Comparison of ENCODE assay signal across 24 cellular contexts in genomic region chr5:151598556-151598955, GRCh38. TPM values are rescaled to one million over a fixed set of nuclear protein-coding genes. Genes with fewer than 3 reads are reported as not detected.
DNase-seq lines count a peak whose midpoint lies in the region; ATAC-seq and TF ChIP-seq lines count a peak whose summit lies in the region.
"Had no signal": no experiment of that assay in that cellular context is flagged by ENCODE, and none has a peak within 500 bp of the region (broad histone marks: within the 10 kb centered on the region; RNA-seq: fewer than 3 reads in every experiment).

No MANE protein-coding gene starts in this region.

- H3K9me3 ChIP-seq in suprapubic skin (no peaks in the 10 kb centered on the region), spleen (no peaks in the 10 kb centered on the region)
- H3K9me3 ChIP-seq: SJCRH30 had no signal

- H3K27ac ChIP-seq in foreskin keratinocyte, result peak overlapping the region; percentile 38
- H3K27ac ChIP-seq in suprapubic skin, result peak overlapping the region; percentile 29
- H3K27ac ChIP-seq in spleen, result no peak overlapping the region

- TF ChIP-seq CTCF in foreskin keratinocyte (conservative IDR thresholded peaks at IDR 0.05) (no peak), suprapubic skin (IDR thresholded peaks at IDR 0.05) (no peak), spleen (IDR thresholded peaks at IDR 0.05 in 8 of 11, conservative IDR thresholded peaks at IDR 0.05 in 3 of 11) (no peak)

- no peaks in the 10 kb centered on the region for H3K27me3 ChIP-seq in foreskin keratinocyte
- no peaks in the 10 kb centered on the region for H3K27me3 ChIP-seq in suprapubic skin
- H3K27me3 ChIP-seq in spleen (replicated peaks in 1 of 7), result peaks cover 0 to 22% (median 0%) of the 10 kb centered on the region in 7 donors
- H3K27me3 ChIP-seq: SJCRH30 had no signal

- no peaks in the 10 kb centered on the region for H3K36me3 Mint-ChIP-seq in activated CD8-positive, alpha-beta memory T cell treated with anti-CD3 and anti-CD28 coated beads, Interleukin-2, amount 10 ng/mL, durations not matched to agents 7 days and 5 days
- H3K36me3 Mint-ChIP-seq in activated T-helper 17 cell treated with anti-CD3 and anti-CD28 coated beads, Interleukin-2, amount 50 U/mL, for 72 hours (ENCODE audit: low read depth), result no peaks in the 10 kb centered on the region
- H3K36me3 Mint-ChIP-seq: CD4-positive, CD25-positive, alpha-beta regulatory T cell had no signal

- H3K4me1 Mint-ChIP-seq in activated CD8-positive, alpha-beta memory T cell treated with anti-CD3 and anti-CD28 coated beads, Interleukin-2, amount 10 ng/mL, durations not matched to agents 7 days and 5 days, result peaks cover 6% of the 10 kb centered on the region
- H3K4me1 Mint-ChIP-seq in activated T-helper 17 cell treated with anti-CD3 and anti-CD28 coated beads, Interleukin-2, amount 50 U/mL, for 72 hours, result no peaks in the 10 kb centered on the region
- H3K4me1 Mint-ChIP-seq: CD4-positive, CD25-positive, alpha-beta regulatory T cell had no signal

- H3K27me3 Mint-ChIP-seq in activated CD8-positive, alpha-beta memory T cell treated with anti-CD3 and anti-CD28 coated beads, Interleukin-2, amount 10 ng/mL, durations not matched to agents 7 days and 5 days, result peaks cover 7% of the 10 kb centered on the region
- no peaks in the 10 kb centered on the region for H3K27me3 Mint-ChIP-seq in activated T-helper 17 cell treated with anti-CD3 and anti-CD28 coated beads, Interleukin-2, amount 50 U/mL, for 72 hours

- intact Hi-C loops in spleen (cut with DNase I; ENCODE audit: low total_unique reads), result no loop called here

- H3K9me3 Mint-ChIP-seq in activated CD8-positive, alpha-beta memory T cell treated with anti-CD3 and anti-CD28 coated beads, Interleukin-2, amount 10 ng/mL, durations not matched to agents 7 days and 5 days (ENCODE audit: low read depth), result no peaks in the 10 kb centered on the region
- no peaks in the 10 kb centered on the region for H3K9me3 Mint-ChIP-seq in activated T-helper 17 cell treated with anti-CD3 and anti-CD28 coated beads, Interleukin-2, amount 50 U/mL, for 72 hours
- H3K9me3 Mint-ChIP-seq: CD4-positive, CD25-positive, alpha-beta regulatory T cell had no signal

- H3K27ac Mint-ChIP-seq in activated CD8-positive, alpha-beta memory T cell treated with anti-CD3 and anti-CD28 coated beads, Interleukin-2, amount 10 ng/mL, durations not matched to agents 7 days and 5 days, result no peak overlapping the region
- no peak overlapping the region for H3K27ac Mint-ChIP-seq in activated T-helper 17 cell treated with anti-CD3 and anti-CD28 coated beads, Interleukin-2, amount 50 U/mL, for 72 hours
- H3K27ac Mint-ChIP-seq: CD4-positive, CD25-positive, alpha-beta regulatory T cell had no signal

- ATAC-seq in activated CD8-positive, alpha-beta memory T cell treated with anti-CD3 and anti-CD28 coated beads, Interleukin-2, amount 10 ng/mL, durations not matched to agents 7 days and 5 days, result peak; percentile 12
- ATAC-seq in activated T-helper 17 cell treated with anti-CD3 and anti-CD28 coated beads, Interleukin-2, amount 50 U/mL, for 72 hours (replicated peaks), result peak; percentile 66
- ATAC-seq in foreskin keratinocyte (no peak), GM18868 (IDR thresholded peaks at IDR 0.05; ENCODE audit: unreplicated experiment) (no peak)
- ATAC-seq: Right ventricle myocardium inferior had no signal

- CTCF ChIA-PET in activated CD8-positive, alpha-beta memory T cell treated with anti-CD3 and anti-CD28 coated beads, Interleukin-2, amount 10 ng/mL, durations not matched to agents 7 days and 5 days (lab: Charles Lee), result interaction anchor here (0.7 to 0.9 kb wide), 2 partner anchors 43 to 53 kb away, joined by 3 read pairs; no protein-coding TSS in a partner anchor

- no peak for TF ChIP-seq EP300 in suprapubic skin (IDR thresholded peaks at IDR 0.05)

- no peak for DNase-seq in activated CD8-positive, alpha-beta memory T cell treated with anti-CD3 and anti-CD28 coated beads, Interleukin-2, amount 10 ng/mL, durations not matched to agents 7 days and 5 days
- no peak for DNase-seq in activated CD8-positive, alpha-beta memory T cell treated with anti-CD3 and anti-CD28 coated beads for 24 hours
- DNase-seq in foreskin keratinocyte (no peak), suprapubic skin (ENCODE audit: low spot score in 2 of 2) (no peak), spleen (no peak)
- DNase-seq in central memory CD4-positive, alpha-beta T cell, result no peak
- DNase-seq: 8988T; ACHN; CD4-positive, CD25-positive, alpha-beta regulatory T cell; IMR-90; KG1; MM.1S; NCI-H1694; NCI-H2081; NCI-H2227 treated with DMSO at 0.1 percent for 48 hours; NCI-H69; SJCRH30 had no signal

- no peaks in the 10 kb centered on the region for H3K36me3 ChIP-seq in suprapubic skin
- H3K36me3 ChIP-seq in spleen, result no peaks in the 10 kb centered on the region
- H3K36me3 ChIP-seq: SJCRH30 had no signal

- no peak overlapping the region for H3K4me3 Mint-ChIP-seq in activated CD8-positive, alpha-beta memory T cell treated with anti-CD3 and anti-CD28 coated beads, Interleukin-2, amount 10 ng/mL, durations not matched to agents 7 days and 5 days
- H3K4me3 Mint-ChIP-seq in activated T-helper 17 cell treated with anti-CD3 and anti-CD28 coated beads, Interleukin-2, amount 50 U/mL, for 72 hours, result no peak overlapping the region
- H3K4me3 Mint-ChIP-seq: CD4-positive, CD25-positive, alpha-beta regulatory T cell had no signal

- H3K4me3 ChIP-seq in suprapubic skin, result no peak overlapping the region
- no peak overlapping the region for H3K4me3 ChIP-seq in spleen
- H3K4me3 ChIP-seq: SJCRH30 had no signal

- H3K4me1 ChIP-seq in foreskin keratinocyte (peaks cover 12% of the 10 kb centered on the region), suprapubic skin (peaks cover 32% of the 10 kb centered on the region), spleen (no peaks in the 10 kb centered on the region)

- 74% methylated on average over 1 of the region's 1 CpG for WGBS in suprapubic skin
- 86 to 100% (median 91%) methylated on average over 1 of the region's 1 CpG for WGBS in spleen, 5 donors

- TF ChIP-seq POLR2A in suprapubic skin (IDR thresholded peaks at IDR 0.05), result no peak
- TF ChIP-seq POLR2A in spleen (IDR thresholded peaks at IDR 0.05), result no peak

RNA-seq across cellular contexts. Expression of gene FAT2, which starts 7.4 kb away (rescaled TPM):
- total RNA-seq in activated CD8-positive, alpha-beta memory T cell treated with anti-CD3 and anti-CD28 coated beads, Interleukin-2, amount 10 ng/mL, durations not matched to agents 7 days and 5 days, result not detected
- not detected for total RNA-seq in activated T-helper 17 cell treated with anti-CD3 and anti-CD28 coated beads, Interleukin-2, amount 50 U/mL, for 72 hours
- total RNA-seq in foreskin keratinocyte, result 85.9 and 95.1 TPM in 2 replicates
- polyA plus RNA-seq in foreskin keratinocyte, result 26.4 and 26.8 TPM in 2 replicates
- total RNA-seq in suprapubic skin, result 100 to 1,000 TPM; 107 to 205 (median 164) TPM
- under 1 TPM in 6 of 7 donors, not detected in 1; under 0.01 to 0.13 (median 0.07) TPM for total RNA-seq in spleen
- under 1 TPM; under 0.01 to 0.06 (median 0.02) TPM for polyA plus RNA-seq in spleen
- total RNA-seq: CD4-positive, CD25-positive, alpha-beta regulatory T cell; G401; NCI-H460; OCI-LY7; Right ventricle myocardium inferior had no signal
- polyA plus RNA-seq: BJ had no signal

Comparison
In these comparisons a context has a peak if more than half of its experiments do, and no peak if none do; other contexts are left out.
1. ATAC-seq: peak in activated CD8-positive, alpha-beta memory T cell treated with anti-CD3 and anti-CD28 coated beads, Interleukin-2, amount 10 ng/mL, durations not matched to agents 7 days and 5 days (single experiment) and activated T-helper 17 cell treated with anti-CD3 and anti-CD28 coated beads, Interleukin-2, amount 50 U/mL, for 72 hours (single experiment); none in foreskin keratinocyte (single experiment) and GM18868 (single experiment).
2. H3K27ac ChIP-seq: peak in foreskin keratinocyte (single experiment) and suprapubic skin (single experiment); none in spleen (0 of 8).
3. RNA of gene FAT2, which starts 7.4 kb away (total RNA-seq): 107 to 205 TPM in suprapubic skin and 85.9 to 95.1 TPM in foreskin keratinocyte; under 0.01 to 0.13 TPM in spleen, not detected in activated CD8-positive, alpha-beta memory T cell treated with anti-CD3 and anti-CD28 coated beads, Interleukin-2, amount 10 ng/mL, durations not matched to agents 7 days and 5 days and not detected in activated T-helper 17 cell treated with anti-CD3 and anti-CD28 coated beads, Interleukin-2, amount 50 U/mL, for 72 hours; every median in the first group is over 10 times any median in the second.